In the genomic region with DNA sequence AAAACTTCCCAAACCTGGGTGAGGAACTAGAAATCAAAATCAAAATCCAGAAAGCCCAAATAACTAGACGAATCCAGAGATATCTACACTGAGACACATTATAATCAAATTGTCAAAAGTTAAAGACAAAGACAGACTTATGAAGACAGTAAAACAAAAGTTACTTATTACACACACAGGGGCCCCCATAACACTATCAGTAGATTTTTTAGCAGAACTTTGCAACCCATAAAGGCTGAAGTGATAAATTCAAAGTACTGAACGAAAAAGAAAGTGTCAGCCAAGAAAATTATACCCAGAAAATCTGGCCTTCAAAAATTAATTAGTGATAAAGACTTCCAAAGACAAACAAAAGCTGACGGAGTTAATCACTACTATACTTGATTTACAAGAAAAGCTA, we compare ENCODE assay signal across 21 cellular contexts.
DNase-seq lines count a peak whose midpoint lies in the region; ATAC-seq and TF ChIP-seq lines count a peak whose summit lies in the region.
"Had no signal": no experiment of that assay in that cellular context is flagged by ENCODE, and none has a peak within 500 bp of the region (broad histone marks: within the 10 kb centered on the region; RNA-seq: fewer than 3 reads in every experiment).

No MANE protein-coding gene starts in this region.

- POLR2A ChIA-PET in HEK293 (lab: Yijun Ruan, JAX): no interaction called here
- POLR2A ChIA-PET in CD8-positive, alpha-beta memory T cell (lab: Charles Lee): no interaction called here

- no peak overlapping the region for H3K27ac ChIP-seq in HEK293 (ENCODE audit: extremely low read depth, low read depth, low read length)
- H3K27ac ChIP-seq in CD8-positive, alpha-beta memory T cell (ENCODE audit: low read depth, low read length): no peak overlapping the region
- H3K27ac ChIP-seq: BLaER1 treated with 17β-estradiol and CSF1 and Interleukin-3, amounts not matched to agents 10 nM and 100 nM; C4-2B had no signal

- H3K4me1 Mint-ChIP-seq in stimulated activated naive CD8-positive, alpha-beta T cell treated with anti-CD3 and anti-CD28 coated beads, Interleukin-15, Interleukin-2, amounts not matched to agents 100 ng/mL and 50 ng/mL, for 24 hours (ENCODE audit: low read depth): peaks cover 12% of the 10 kb centered on the region
- peaks cover 14 to 23% (median 18%) of the 10 kb centered on the region in 3 donors for H3K4me1 Mint-ChIP-seq in CD8-positive, alpha-beta memory T cell

- H3K27ac Mint-ChIP-seq in stimulated activated naive CD8-positive, alpha-beta T cell treated with anti-CD3 and anti-CD28 coated beads, Interleukin-15, Interleukin-2, amounts not matched to agents 100 ng/mL and 50 ng/mL, for 24 hours: peak overlapping the region; percentile 69
- H3K27ac Mint-ChIP-seq in CD8-positive, alpha-beta memory T cell: no peak overlapping the region
- H3K27ac Mint-ChIP-seq: B cell; CD4-positive, alpha-beta T cell; CD8-positive, alpha-beta T cell had no signal

- CTCF ChIA-PET in HEK293 (lab: Yijun Ruan, JAX): no interaction called here
- CTCF ChIA-PET in CD8-positive, alpha-beta memory T cell (lab: Charles Lee): no interaction called here

- no peak overlapping the region for H3K4me3 ChIP-seq in HEK293 (ENCODE audit: low read depth, low read length)
- no peak overlapping the region for H3K4me3 ChIP-seq in CD8-positive, alpha-beta memory T cell (ENCODE audit: low read length)
- H3K4me3 ChIP-seq: BLaER1 treated with 17β-estradiol and CSF1 and Interleukin-3, amounts not matched to agents 10 nM and 100 nM; GM12878 had no signal

- no peaks in the 10 kb centered on the region for H3K27me3 ChIP-seq in CD8-positive, alpha-beta memory T cell (ENCODE audit: insufficient read depth, low read length, poor library complexity, severe bottlenecking)
- H3K27me3 ChIP-seq: BLaER1 treated with 17β-estradiol and CSF1 and Interleukin-3, amounts not matched to agents 10 nM and 100 nM had no signal

- H3K27me3 Mint-ChIP-seq in stimulated activated naive CD8-positive, alpha-beta T cell treated with anti-CD3 and anti-CD28 coated beads, Interleukin-15, Interleukin-2, amounts not matched to agents 100 ng/mL and 50 ng/mL, for 24 hours: no peaks in the 10 kb centered on the region
- no peaks in the 10 kb centered on the region for H3K27me3 Mint-ChIP-seq in CD8-positive, alpha-beta memory T cell
- H3K27me3 Mint-ChIP-seq: B cell; CD4-positive, alpha-beta T cell had no signal

- peaks cover 3% of the 10 kb centered on the region; the same call in 1 of the 2 replicates for H3K9me3 ChIP-seq in HEK293 (ENCODE audit: control insufficient read depth, insufficient read depth, low read depth, low read length)
- H3K9me3 ChIP-seq in CD8-positive, alpha-beta memory T cell (ENCODE audit: low read length): no peaks in the 10 kb centered on the region

- ATAC-seq in stimulated activated naive CD8-positive, alpha-beta T cell treated with anti-CD3 and anti-CD28 coated beads, Interleukin-15, Interleukin-2, amounts not matched to agents 100 U/mL and 50 U/mL, for 24 hours: no peak
- ATAC-seq: CD8-positive, alpha-beta T cell; GM12878 had no signal

- no peak for DNase-seq in stimulated activated naive CD8-positive, alpha-beta T cell treated with anti-CD3 and anti-CD28 coated beads, Interleukin-15, Interleukin-2, amounts not matched to agents 100 U/mL and 50 U/mL, for 24 hours
- DNase-seq in CD8-positive, alpha-beta memory T cell: no peak
- DNase-seq in kidney glomerular epithelial cell (lab: John Stamatoyannopoulos, UW): no peak
- DNase-seq: 8988T; AML-193; CD4-positive, alpha-beta T cell; CD8-positive, alpha-beta T cell; COR-L47; DMS 273 treated with DMSO at 0.1 percent for 48 hours; DMS153; DMS53; DMS79; DND-41; EL; GDM1 had no signal

- peaks cover 14% of the 10 kb centered on the region for H3K36me3 Mint-ChIP-seq in stimulated activated naive CD8-positive, alpha-beta T cell treated with anti-CD3 and anti-CD28 coated beads, Interleukin-15, Interleukin-2, amounts not matched to agents 100 ng/mL and 50 ng/mL, for 24 hours (ENCODE audit: low read depth)
- H3K36me3 Mint-ChIP-seq in CD8-positive, alpha-beta memory T cell: peaks cover 5 to 28% (median 7%) of the 10 kb centered on the region in 3 donors

- no peak overlapping the region for H3K4me3 Mint-ChIP-seq in stimulated activated naive CD8-positive, alpha-beta T cell treated with anti-CD3 and anti-CD28 coated beads, Interleukin-15, Interleukin-2, amounts not matched to agents 100 ng/mL and 50 ng/mL, for 24 hours
- H3K4me3 Mint-ChIP-seq in CD8-positive, alpha-beta memory T cell: no peak overlapping the region
- H3K4me3 Mint-ChIP-seq: B cell; CD4-positive, alpha-beta T cell; CD8-positive, alpha-beta T cell had no signal

- TF ChIP-seq CTCF in HEK293 (tag by site-specific recombination; IDR thresholded peaks at IDR 0.05): no peak

- H3K9me3 Mint-ChIP-seq in stimulated activated naive CD8-positive, alpha-beta T cell treated with anti-CD3 and anti-CD28 coated beads, Interleukin-15, Interleukin-2, amounts not matched to agents 100 ng/mL and 50 ng/mL, for 24 hours: no peaks in the 10 kb centered on the region
- peaks cover 0 to 7% (median 2%) of the 10 kb centered on the region in 5 donors for H3K9me3 Mint-ChIP-seq in CD8-positive, alpha-beta memory T cell
- H3K9me3 Mint-ChIP-seq: CD8-positive, alpha-beta T cell had no signal

- H3K36me3 ChIP-seq in HEK293 (ENCODE audit: control insufficient read depth in 2 of 2, insufficient read depth in 1 of 2, low read length in 2 of 2): peaks cover 0 to under 1% of the 10 kb centered on the region in 2 experiments; a peak in 1 of 3 replicates
- no peaks in the 10 kb centered on the region for H3K36me3 ChIP-seq in CD8-positive, alpha-beta memory T cell (ENCODE audit: insufficient read depth, low read length)

- H3K4me1 ChIP-seq in HEK293 (ENCODE audit: control insufficient read depth, insufficient read depth, low read length): no peaks in the 10 kb centered on the region
- no peaks in the 10 kb centered on the region for H3K4me1 ChIP-seq in CD8-positive, alpha-beta memory T cell (ENCODE audit: insufficient read depth, low read length)

TF ChIP-seq in HEK293, 187 proteins besides CTCF, POLR2A, EP300 and RAD21:
- no peak for TF ChIP-seq OSR2 (tag by site-specific recombination; IDR thresholded peaks at IDR 0.05)
- TF ChIP-seq HOXD13 (CRISPR knock-in tag; IDR thresholded peaks at IDR 0.05; ENCODE audit: borderline replicate concordance): no peak
- TF ChIP-seq, protein P1, sequence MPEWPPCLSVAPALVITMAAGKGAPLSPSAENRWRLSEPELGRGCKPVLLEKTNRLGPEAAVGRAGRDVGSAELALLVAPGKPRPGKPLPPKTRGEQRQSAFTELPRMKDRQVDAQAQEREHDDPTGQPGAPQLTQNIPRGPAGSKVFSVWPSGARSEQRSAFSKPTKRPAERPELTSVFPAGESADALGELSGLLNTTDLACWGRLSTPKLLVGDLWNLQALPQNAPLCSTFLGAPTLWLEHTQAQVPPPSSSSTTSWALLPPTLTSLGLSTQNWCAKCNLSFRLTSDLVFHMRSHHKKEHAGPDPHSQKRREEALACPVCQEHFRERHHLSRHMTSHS (tag by site-specific recombination; IDR thresholded peaks at IDR 0.05): no peak
- peak; percentile 64 for TF ChIP-seq SETDB1 (IDR thresholded peaks at IDR 0.05; ENCODE audit: insufficient read length, low read length)
- TF ChIP-seq ZNF37A (tag by site-specific recombination; IDR thresholded peaks at IDR 0.05): no peak
- peak; percentile 82 for TF ChIP-seq ZNF791 (tag by site-specific recombination; IDR thresholded peaks at IDR 0.05)
